In the genomic region with DNA sequence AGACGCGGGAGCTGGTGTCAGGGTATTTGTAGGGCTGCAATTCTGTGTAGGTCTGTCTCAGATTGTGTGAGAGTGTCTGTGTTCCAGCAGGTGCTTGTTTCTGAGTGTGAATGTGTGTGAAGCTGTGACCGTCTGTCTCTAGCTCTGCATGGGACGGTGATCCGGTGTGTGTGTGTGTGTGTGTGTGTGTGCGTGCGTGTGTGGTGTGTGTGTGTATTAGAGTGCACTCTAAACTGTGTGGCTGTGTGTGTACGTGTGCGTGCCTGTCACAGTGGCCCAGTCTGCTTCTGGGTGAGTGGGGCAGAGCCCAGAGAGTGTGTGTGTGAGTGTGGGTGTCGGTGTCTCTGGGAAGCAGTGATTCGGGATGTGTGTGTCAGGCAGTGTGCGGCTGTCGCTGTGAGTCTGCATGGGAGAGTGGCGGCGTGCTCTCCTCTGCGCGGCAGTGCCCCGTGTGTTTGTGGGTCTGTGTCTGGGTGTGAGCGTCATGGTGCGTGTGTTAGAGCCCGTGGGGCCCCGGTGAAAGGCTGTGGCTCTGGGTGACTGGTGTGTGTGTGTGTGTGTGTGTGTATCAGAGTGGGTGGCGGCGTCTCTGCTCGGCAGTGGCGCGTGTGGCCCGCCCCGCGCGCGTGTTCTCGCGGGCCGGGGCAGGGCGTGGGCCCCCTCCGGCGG, we compare ENCODE assay signal across 9 cellular contexts. TPM values are rescaled to one million over a fixed set of nuclear protein-coding genes. Genes with fewer than 3 reads are reported as not detected.
A peak's percentile ranks its signal among the peaks of the same experiment; 100 is the strongest.
DNase-seq lines count a peak whose midpoint lies in the region; ATAC-seq and TF ChIP-seq lines count a peak whose summit lies in the region.
"Had no signal": no experiment of that assay in that cellular context is flagged by ENCODE, and none has a peak within 500 bp of the region (broad histone marks: within the 10 kb centered on the region; RNA-seq: fewer than 3 reads in every experiment).

No MANE protein-coding gene starts in this region.

- no peaks in the 10 kb centered on the region for H3K9me3 Mint-ChIP-seq in activated T-cell treated with anti-CD3 and anti-CD28 coated beads, Interleukin-2, amount 50 U/mL, for 4 hours
- no peaks in the 10 kb centered on the region for H3K9me3 Mint-ChIP-seq in memory B cell
- H3K9me3 Mint-ChIP-seq: CD4-positive, CD25-positive, alpha-beta regulatory T cell had no signal

- no peak for DNase-seq in activated T-cell treated with anti-CD3 and anti-CD28 coated beads, Interleukin-2, amount 50 U/mL, for 4 hours
- no peak for DNase-seq in activated T-cell treated with anti-CD3 and anti-CD28 coated beads, Interleukin-2, amount 50 U/mL, for 48 hours
- DNase-seq in memory B cell (ENCODE audit: low spot score in 2 of 2) (no peak), thyroid gland (peak; percentile 2 to 17), NCI-H2081 treated with DMSO at 0.1 percent for 48 hours (lab: John Stamatoyannopoulos, UW) (no peak), NCI-H1436 (lab: John Stamatoyannopoulos, UW) (no peak), testis (no peak)

- 6 to 16% methylated on average over 13 to 19 of the region's 38 CpGs for WGBS in thyroid gland, 2 donors
- WGBS in testis, 2 donors: 15% methylated on average over 24 of the region's 38 CpGs; no CpG with 5 or more reads in 1 of the 2 donors

- H3K27ac ChIP-seq in cingulate gyrus (ENCODE audit: low read depth, low read length) (peak overlapping the region; percentile 24), thyroid gland (no peak overlapping the region), testis (no peak overlapping the region)

- no peaks in the 10 kb centered on the region for H3K36me3 ChIP-seq in thyroid gland
- no peaks in the 10 kb centered on the region for H3K36me3 ChIP-seq in testis (ENCODE audit: low read depth, missing control alignments)

- H3K4me3 ChIP-seq in thyroid gland (replicated peaks in 1 of 3) (peak overlapping the region in 1 of 3 donors; percentile 21), testis (no peak overlapping the region)

- peaks cover 62% of the 10 kb centered on the region for H3K27me3 Mint-ChIP-seq in activated T-cell treated with anti-CD3 and anti-CD28 coated beads, Interleukin-2, amount 50 U/mL, for 4 hours (ENCODE audit: low read depth)
- peaks cover 32% of the 10 kb centered on the region for H3K27me3 Mint-ChIP-seq in memory B cell

- intact Hi-C loops in thyroid gland (cut with DNase I) (no loop called here), testis (cut with DNase I; ENCODE audit: low total_unique reads) (no loop called here)

- H3K27me3 ChIP-seq in thyroid gland: no peaks in the 10 kb centered on the region
- no peaks in the 10 kb centered on the region for H3K27me3 ChIP-seq in testis

- no peak overlapping the region for H3K27ac Mint-ChIP-seq in memory B cell

- H3K9me3 ChIP-seq in thyroid gland: no peaks in the 10 kb centered on the region
- no peaks in the 10 kb centered on the region for H3K9me3 ChIP-seq in testis

- peak overlapping the region; percentile 77 for H3K4me3 Mint-ChIP-seq in activated T-cell treated with anti-CD3 and anti-CD28 coated beads, Interleukin-2, amount 50 U/mL, for 4 hours
- H3K4me3 Mint-ChIP-seq in memory B cell: peak overlapping the region; percentile 81

- peak; percentile 22 to 31 for ATAC-seq in activated T-cell treated with anti-CD3 and anti-CD28 coated beads, Interleukin-2, amount 50 U/mL, for 4 hours
- ATAC-seq in memory B cell (ENCODE audit: low read depth): no peak

- H3K4me1 Mint-ChIP-seq in activated T-cell treated with anti-CD3 and anti-CD28 coated beads, Interleukin-2, amount 50 U/mL, for 4 hours (ENCODE audit: low read depth): peaks cover 16% of the 10 kb centered on the region
- peaks cover 12% of the 10 kb centered on the region for H3K4me1 Mint-ChIP-seq in memory B cell

- peaks cover 7 to 13% of the 10 kb centered on the region in 2 donors for H3K4me1 ChIP-seq in thyroid gland
- no peaks in the 10 kb centered on the region for H3K4me1 ChIP-seq in testis

- no peak for TF ChIP-seq POLR2A in thyroid gland (IDR thresholded peaks at IDR 0.05)
- no peak for TF ChIP-seq POLR2A in testis (IDR thresholded peaks at IDR 0.05)

- TF ChIP-seq CTCF in thyroid gland (IDR thresholded peaks at IDR 0.05) (no peak), testis (IDR thresholded peaks at IDR 0.05) (no peak)

- H3K36me3 Mint-ChIP-seq in activated T-cell treated with anti-CD3 and anti-CD28 coated beads, Interleukin-2, amount 50 U/mL, for 4 hours (ENCODE audit: insufficient read depth): no peaks in the 10 kb centered on the region
- peaks cover 5% of the 10 kb centered on the region for H3K36me3 Mint-ChIP-seq in memory B cell
- H3K36me3 Mint-ChIP-seq: CD4-positive, CD25-positive, alpha-beta regulatory T cell had no signal

RNA-seq across cellular contexts. Expression of a gene that starts 0.4 kb away (rescaled TPM):
- total RNA-seq in activated T-cell treated with anti-CD3 and anti-CD28 coated beads, Interleukin-2, amount 50 U/mL, for 4 hours: under 1 TPM; 0.08 to 0.38 (median 0.11) TPM
- total RNA-seq in thyroid gland: 1 to 10 TPM; 2.1 to 9.5 (median 7.0) TPM
- total RNA-seq in testis: 10 to 100 TPM; 11.6 to 12.9 TPM
- 33.8 TPM for polyA plus RNA-seq in testis (ENCODE audit: insufficient read depth, low read depth, low replicate concordance)
- total RNA-seq: CD4-positive, CD25-positive, alpha-beta regulatory T cell had no signal
- polyA plus RNA-seq: CD4-positive, CD25-positive, alpha-beta regulatory T cell had no signal

Comparison
In these comparisons a context has a peak if more than half of its experiments do, and no peak if none do; other contexts are left out.
1. DNase-seq: peak in thyroid gland (2 of 2); none in activated T-cell treated with anti-CD3 and anti-CD28 coated beads, Interleukin-2, amount 50 U/mL, for 4 hours (single experiment), activated T-cell treated with anti-CD3 and anti-CD28 coated beads, Interleukin-2, amount 50 U/mL, for 48 hours (0 of 2), memory B cell (0 of 2), NCI-H2081 treated with DMSO at 0.1 percent for 48 hours (single experiment), NCI-H1436 (single experiment) and testis (single experiment).